21 cellular contexts compared by ENCODE assay signal in the genomic region with DNA sequence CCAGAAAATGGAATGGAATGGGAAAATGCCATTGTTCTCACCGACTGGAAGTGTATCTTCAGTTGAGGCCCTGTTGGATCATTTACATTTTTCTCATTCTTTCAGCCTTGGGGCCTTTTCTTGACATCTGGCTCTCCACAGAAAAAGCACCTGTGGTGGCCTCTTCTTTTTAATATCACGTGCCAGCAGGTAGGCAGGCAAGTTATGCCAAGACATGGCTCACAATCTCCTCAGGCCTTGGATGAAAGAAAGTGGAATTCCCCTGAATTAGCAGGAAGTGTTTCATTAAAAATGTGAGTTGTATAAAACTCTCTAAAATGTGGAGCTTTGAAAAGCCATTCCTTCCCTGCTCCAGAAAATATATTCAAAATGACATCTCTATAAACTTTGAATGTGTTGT.
"Had no signal": no experiment of that assay in that cellular context is flagged by ENCODE, and none has a peak within 500 bp of the region (broad histone marks: within the 10 kb centered on the region; RNA-seq: fewer than 3 reads in every experiment).

No MANE protein-coding gene starts in this region.

- H3K4me1 Mint-ChIP-seq: central memory CD8-positive, alpha-beta T cell; immature natural killer cell; natural killer cell; stimulated activated memory B cell treated with anti-CD40 and anti-IgM and Interleukin-4, amounts not matched to agents 10 μg/mL and 1 μg/mL and 100 μg/mL, for 72 hours had no signal

- H3K9me3 Mint-ChIP-seq: central memory CD8-positive, alpha-beta T cell; natural killer cell; stimulated activated memory B cell treated with anti-CD40 and anti-IgM and Interleukin-4, amounts not matched to agents 10 μg/mL and 1 μg/mL and 100 μg/mL, for 72 hours; stimulated activated naive CD8-positive, alpha-beta T cell treated with anti-CD3 and anti-CD28 coated beads, Interleukin-15, Interleukin-2, amounts not matched to agents 100 ng/mL and 50 ng/mL, for 24 hours had no signal

- H3K9me3 ChIP-seq: esophagus squamous epithelium, prostate gland, right lobe of liver, spleen, tibial artery had no signal

- DNase-seq: cortex of kidney; dorsolateral prefrontal cortex; effector CD8-positive, alpha-beta T cell; esophagus squamous epithelium; foreskin fibroblast; immature natural killer cell; left colon; natural killer cell; retina; right lobe of liver; spleen; stimulated activated CD4-positive, alpha-beta T cell treated with anti-CD3 and anti-CD28 coated beads, Interleukin-15, amount 100 ng/mL, for 24 hours; stimulated activated CD4-positive, alpha-beta T cell treated with anti-CD3 and anti-CD28 coated beads, Interleukin-1b, Interleukin-23, amount 100 ng/mL, for 48 hours; stimulated activated CD4-positive, alpha-beta T cell treated with anti-CD3 and anti-CD28 coated beads, Interleukin-4, amount 100 ng/mL, for 24 hours; tibial artery had no signal

- H3K36me3 Mint-ChIP-seq: immature natural killer cell; natural killer cell; stimulated activated memory B cell treated with anti-CD40 and anti-IgM and Interleukin-4, amounts not matched to agents 10 μg/mL and 1 μg/mL and 100 μg/mL, for 72 hours had no signal

- H3K4me3 ChIP-seq: dorsolateral prefrontal cortex, esophagus squamous epithelium, prostate gland, right lobe of liver, spleen, tibial artery had no signal

- H3K4me3 Mint-ChIP-seq: central memory CD8-positive, alpha-beta T cell; immature natural killer cell; natural killer cell; stimulated activated memory B cell treated with anti-CD40 and anti-IgM and Interleukin-4, amounts not matched to agents 10 μg/mL and 1 μg/mL and 100 μg/mL, for 72 hours; stimulated activated naive CD8-positive, alpha-beta T cell treated with anti-CD3 and anti-CD28 coated beads, Interleukin-15, Interleukin-2, amounts not matched to agents 100 ng/mL and 50 ng/mL, for 24 hours had no signal

- ATAC-seq: left colon; natural killer cell; right lobe of liver; stimulated activated memory B cell treated with anti-CD40 and anti-IgM and Interleukin-4, amounts not matched to agents 10 μg/mL and 1 μg/mL and 100 μg/mL, for 72 hours had no signal

- H3K27me3 ChIP-seq: esophagus squamous epithelium, right lobe of liver, spleen, tibial artery had no signal

- H3K27ac Mint-ChIP-seq: immature natural killer cell; natural killer cell; stimulated activated memory B cell treated with anti-CD40 and anti-IgM and Interleukin-4, amounts not matched to agents 10 μg/mL and 1 μg/mL and 100 μg/mL, for 72 hours; stimulated activated naive CD8-positive, alpha-beta T cell treated with anti-CD3 and anti-CD28 coated beads, Interleukin-15, Interleukin-2, amounts not matched to agents 100 ng/mL and 50 ng/mL, for 24 hours had no signal

- H2AFZ ChIP-seq: parathyroid adenoma had no signal

- H3K9ac ChIP-seq: parathyroid adenoma had no signal

- H3K79me2 ChIP-seq: parathyroid adenoma had no signal

- H3K27ac ChIP-seq: dorsolateral prefrontal cortex, epithelial cell of prostate, esophagus squamous epithelium, parathyroid adenoma, prostate gland, right lobe of liver, spleen, tibial artery had no signal

- H3K36me3 ChIP-seq: esophagus squamous epithelium, prostate gland, right lobe of liver, spleen, tibial artery had no signal

- H3K4me1 ChIP-seq: parathyroid adenoma, prostate gland, right lobe of liver, spleen, tibial artery had no signal
